25 cellular contexts compared by ENCODE assay signal in the genomic region with DNA sequence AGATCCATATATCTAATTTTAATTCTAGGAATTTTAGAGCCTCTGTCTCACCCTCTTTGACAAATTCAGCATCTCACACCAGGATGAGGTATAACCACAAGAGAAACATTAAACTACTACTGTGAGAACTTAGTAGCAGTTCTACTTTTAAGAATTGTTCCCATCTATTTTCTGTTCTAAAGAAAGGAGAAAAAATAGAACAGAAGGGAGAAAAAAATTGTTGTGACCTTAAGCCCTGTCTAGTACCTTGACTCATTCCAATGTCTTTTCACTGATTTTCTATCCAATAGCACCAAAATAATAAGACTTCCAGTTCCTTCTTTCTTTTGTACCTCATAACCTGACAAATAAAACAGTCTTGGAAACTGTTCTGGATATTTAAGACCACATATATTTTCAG. TPM values are rescaled to one million over a fixed set of nuclear protein-coding genes. Genes with fewer than 3 reads are reported as not detected.
DNase-seq lines count a peak whose midpoint lies in the region; ATAC-seq, FAIRE-seq and TF ChIP-seq lines count a peak whose summit lies in the region.
"Had no signal": no experiment of that assay in that cellular context is flagged by ENCODE, and none has a peak within 500 bp of the region (broad histone marks: within the 10 kb centered on the region; RNA-seq: fewer than 3 reads in every experiment).

No MANE protein-coding gene starts in this region.

- H3K4me3 ChIP-seq in mammary epithelial cell (replicated peaks in 1 of 3; ENCODE audit: insufficient read depth in 1 of 3, low read depth in 2 of 3, low read length in 3 of 3) (no peak overlapping the region), keratinocyte (ENCODE audit: control insufficient read depth in 2 of 3, extremely low read depth in 1 of 3, insufficient read depth in 2 of 3, low read depth in 1 of 3, low read length in 3 of 3) (no peak overlapping the region)
- H3K4me3 ChIP-seq: psoas muscle, skin epidermis, tibial artery had no signal

- TF ChIP-seq CTCF in mammary epithelial cell (conservative IDR thresholded peaks at IDR 0.05 in 1 of 2, IDR thresholded peaks at IDR 0.05 in 1 of 2; ENCODE audit: extremely low read depth in 1 of 2, insufficient read depth in 1 of 2, low read depth in 1 of 2, low read length in 2 of 2) (no peak), MCF 10A (IDR thresholded peaks at IDR 0.05; ENCODE audit: unreplicated experiment) (no peak), keratinocyte (optimal IDR thresholded peaks at IDR 0.05 in 1 of 3, IDR thresholded peaks at IDR 0.05 in 1 of 3, conservative IDR thresholded peaks at IDR 0.05 in 1 of 3; ENCODE audit: extremely low read depth in 1 of 3, insufficient read depth in 2 of 3, low read length in 3 of 3) (no peak), type B pancreatic cell (conservative IDR thresholded peaks at IDR 0.05) (no peak)

- no peaks in the 10 kb centered on the region for H3K27me3 ChIP-seq in mammary epithelial cell (ENCODE audit: insufficient read depth, low read length)
- no peaks in the 10 kb centered on the region for H3K27me3 ChIP-seq in keratinocyte (ENCODE audit: control insufficient read depth, extremely low read depth, insufficient read depth, low read length)

- H2AFZ ChIP-seq in mammary epithelial cell (ENCODE audit: low read depth, low read length) (no peak overlapping the region), keratinocyte (ENCODE audit: control insufficient read depth, low read length) (no peak overlapping the region)

- H3K27ac ChIP-seq in mammary epithelial cell (ENCODE audit: insufficient read depth, low read depth, low read length) = peak overlapping the region; percentile 57
- H3K27ac ChIP-seq in keratinocyte (ENCODE audit: control insufficient read depth, insufficient read depth, low read length) = peak overlapping the region; percentile 22
- H3K27ac ChIP-seq: 22Rv1, psoas muscle, tibial artery had no signal

- no peak for DNase-seq in mammary epithelial cell
- DNase-seq in MCF 10A (ENCODE audit: unreplicated experiment) = no peak
- peak; percentile 37 for DNase-seq in astrocyte of the hippocampus (ENCODE audit: low read depth, low spot score)
- DNase-seq in keratinocyte (ENCODE audit: low read depth, low spot score) = no peak
- DNase-seq in type B pancreatic cell (ENCODE audit: extremely low spot score, unreplicated experiment) = no peak
- no peak for DNase-seq in natural killer cell treated with Interleukin-12 subunit alpha and Interleukin-12 subunit beta and Interleukin-15 and Interleukin-18, amount 100 ng/mL, for 72 hours (ENCODE audit: low spot score)
- no peak for DNase-seq in KBM-7
- DNase-seq: activated CD8-positive, alpha-beta T cell treated with anti-CD3 and anti-CD28 coated beads for 36 hours; anterior cingulate cortex; CD4-positive, CD25-positive, alpha-beta regulatory T cell; central memory CD4-positive, alpha-beta T cell; glutamatergic neuron; Kasumi-1; NCI-H187; NCI-H524 treated with DMSO at 0.1 percent for 48 hours; psoas muscle; stimulated activated CD4-positive, alpha-beta T cell treated with anti-CD3 and anti-CD28 coated beads, Interleukin-1b, Interleukin-23, amount 100 ng/mL, for 48 hours; tibial artery had no signal

- ATAC-seq in GM21737 (IDR thresholded peaks at IDR 0.05; ENCODE audit: unreplicated experiment) = no peak
- no peak for ATAC-seq in natural killer cell treated with Interleukin-12 subunit alpha and Interleukin-12 subunit beta and Interleukin-15 and Interleukin-18, amount 100 ng/mL, for 72 hours
- ATAC-seq: activated CD8-positive, alpha-beta T cell treated with anti-CD3 and anti-CD28 coated beads for 36 hours; activated T-helper 17 cell treated with anti-CD3 and anti-CD28 coated beads, Interleukin-2, amount 50 U/mL, for 72 hours; psoas muscle had no signal

- BruUV-seq in mammary epithelial cell (replicated peaks; lab: Mats Ljungman, UMichigan) = no TSS peak
- no TSS peak for BruUV-seq in MCF 10A (replicated peaks; lab: Mats Ljungman, UMichigan)

- H3K36me3 ChIP-seq in mammary epithelial cell (ENCODE audit: insufficient read depth, low read length) (peaks cover 2% of the 10 kb centered on the region), keratinocyte (ENCODE audit: control insufficient read depth in 2 of 2, extremely low read depth in 1 of 2, insufficient read depth in 2 of 2, low read length in 2 of 2) (peaks cover 0 to 1% of the 10 kb centered on the region in 2 experiments)
- H3K36me3 ChIP-seq: tibial artery had no signal

- H3K27ac Mint-ChIP-seq in MCF 10A (ENCODE audit: low read depth, unreplicated experiment) (no peak overlapping the region), type B pancreatic cell (peak overlapping the region; percentile 36)
- H3K27ac Mint-ChIP-seq in natural killer cell treated with Interleukin-12 subunit alpha and Interleukin-12 subunit beta and Interleukin-15 and Interleukin-18, amount 100 ng/mL, for 72 hours = no peak overlapping the region
- H3K27ac Mint-ChIP-seq: activated CD8-positive, alpha-beta T cell treated with anti-CD3 and anti-CD28 coated beads for 36 hours; activated naive CD4-positive, alpha-beta T cell treated with anti-CD3 and anti-CD28 coated beads, Interleukin-2, amount 50 U/mL, for 24 hours; activated T-helper 17 cell treated with anti-CD3 and anti-CD28 coated beads, Interleukin-2, amount 50 U/mL, for 72 hours; CD4-positive, CD25-positive, alpha-beta regulatory T cell had no signal

- H3K9me3 Mint-ChIP-seq in MCF 10A (ENCODE audit: unreplicated experiment) = no peaks in the 10 kb centered on the region
- H3K9me3 Mint-ChIP-seq in type B pancreatic cell = no peaks in the 10 kb centered on the region
- H3K9me3 Mint-ChIP-seq in natural killer cell treated with Interleukin-12 subunit alpha and Interleukin-12 subunit beta and Interleukin-15 and Interleukin-18, amount 100 ng/mL, for 72 hours = no peaks in the 10 kb centered on the region
- H3K9me3 Mint-ChIP-seq: activated CD8-positive, alpha-beta T cell treated with anti-CD3 and anti-CD28 coated beads for 36 hours; activated naive CD4-positive, alpha-beta T cell treated with anti-CD3 and anti-CD28 coated beads, Interleukin-2, amount 50 U/mL, for 24 hours; activated T-helper 17 cell treated with anti-CD3 and anti-CD28 coated beads, Interleukin-2, amount 50 U/mL, for 72 hours had no signal

- dilution Hi-C loops in mammary epithelial cell (cut with HindIII; ENCODE audit: low sequenced_read_pairs) = no loop called here
- dilution Hi-C loops in keratinocyte (cut with MboI; ENCODE audit: extremely low pct_ligation_motif_present, low sequenced_read_pairs) = no loop called here

- H3K9ac ChIP-seq in mammary epithelial cell (ENCODE audit: insufficient read depth, low read length) (no peak overlapping the region), keratinocyte (ENCODE audit: control insufficient read depth, extremely low read depth, insufficient read depth, low read length) (no peak overlapping the region)

- H3K79me2 ChIP-seq in mammary epithelial cell (ENCODE audit: insufficient read depth, low read length) (peaks cover 25% of the 10 kb centered on the region), keratinocyte (ENCODE audit: control insufficient read depth, insufficient read depth, low read length) (peaks cover 1% of the 10 kb centered on the region)

- H3K4me2 ChIP-seq in mammary epithelial cell (ENCODE audit: insufficient read depth, low read depth, low read length) = peak overlapping the region; percentile 68
- peak overlapping the region; percentile 50 for H3K4me2 ChIP-seq in keratinocyte (ENCODE audit: control insufficient read depth, extremely low read depth, insufficient read depth, low read depth, low read length)

- no peak overlapping the region for H3K4me3 Mint-ChIP-seq in MCF 10A (ENCODE audit: unreplicated experiment)
- H3K4me3 Mint-ChIP-seq in type B pancreatic cell = no peak overlapping the region
- H3K4me3 Mint-ChIP-seq in natural killer cell treated with Interleukin-12 subunit alpha and Interleukin-12 subunit beta and Interleukin-15 and Interleukin-18, amount 100 ng/mL, for 72 hours = no peak overlapping the region
- H3K4me3 Mint-ChIP-seq: activated CD8-positive, alpha-beta T cell treated with anti-CD3 and anti-CD28 coated beads for 36 hours; activated naive CD4-positive, alpha-beta T cell treated with anti-CD3 and anti-CD28 coated beads, Interleukin-2, amount 50 U/mL, for 24 hours; activated T-helper 17 cell treated with anti-CD3 and anti-CD28 coated beads, Interleukin-2, amount 50 U/mL, for 72 hours; CD4-positive, CD25-positive, alpha-beta regulatory T cell had no signal

- peaks cover 25% of the 10 kb centered on the region for H3K4me1 ChIP-seq in mammary epithelial cell (ENCODE audit: insufficient read depth, low read length)
- peaks cover 30% of the 10 kb centered on the region for H3K4me1 ChIP-seq in keratinocyte (ENCODE audit: control insufficient read depth, extremely low read depth, insufficient read depth, low read length)
- H3K4me1 ChIP-seq: psoas muscle, tibial artery had no signal

- no peak for FAIRE-seq in keratinocyte (lab: Jason Lieb, UNC)
- FAIRE-seq: GM12891 had no signal

- CTCF ChIA-PET in mammary epithelial cell (lab: Charles Lee; ENCODE audit: low non-redundant PET) = no interaction called here
- CTCF ChIA-PET in MCF 10A (lab: Yijun Ruan, JAX) = no interaction called here

- POLR2A ChIA-PET in MCF 10A (lab: Yijun Ruan, JAX) = no interaction called here

- H3K36me3 Mint-ChIP-seq in MCF 10A (ENCODE audit: insufficient read depth, unreplicated experiment) = no peaks in the 10 kb centered on the region
- no peaks in the 10 kb centered on the region for H3K36me3 Mint-ChIP-seq in type B pancreatic cell
- no peaks in the 10 kb centered on the region for H3K36me3 Mint-ChIP-seq in natural killer cell treated with Interleukin-12 subunit alpha and Interleukin-12 subunit beta and Interleukin-15 and Interleukin-18, amount 100 ng/mL, for 72 hours
- H3K36me3 Mint-ChIP-seq: activated naive CD4-positive, alpha-beta T cell treated with anti-CD3 and anti-CD28 coated beads, Interleukin-2, amount 50 U/mL, for 24 hours; CD4-positive, CD25-positive, alpha-beta regulatory T cell had no signal

- H3K27me3 Mint-ChIP-seq in MCF 10A (ENCODE audit: insufficient read depth, unreplicated experiment) (no peaks in the 10 kb centered on the region), type B pancreatic cell (no peaks in the 10 kb centered on the region)
- peaks cover 24 to 37% of the 10 kb centered on the region in 2 donors for H3K27me3 Mint-ChIP-seq in natural killer cell treated with Interleukin-12 subunit alpha and Interleukin-12 subunit beta and Interleukin-15 and Interleukin-18, amount 100 ng/mL, for 72 hours

- no peaks in the 10 kb centered on the region for H3K9me1 ChIP-seq in keratinocyte (ENCODE audit: control insufficient read depth, extremely low read depth, insufficient read depth, low read length)

- H3K4me1 Mint-ChIP-seq in MCF 10A (ENCODE audit: insufficient read depth, unreplicated experiment) (no peaks in the 10 kb centered on the region), type B pancreatic cell (ENCODE audit: unreplicated experiment) (peaks cover 5% of the 10 kb centered on the region)
- H3K4me1 Mint-ChIP-seq in natural killer cell treated with Interleukin-12 subunit alpha and Interleukin-12 subunit beta and Interleukin-15 and Interleukin-18, amount 100 ng/mL, for 72 hours (ENCODE audit: low read depth in 2 of 2) = no peaks in the 10 kb centered on the region
- H3K4me1 Mint-ChIP-seq: activated naive CD4-positive, alpha-beta T cell treated with anti-CD3 and anti-CD28 coated beads, Interleukin-2, amount 50 U/mL, for 24 hours; activated T-helper 17 cell treated with anti-CD3 and anti-CD28 coated beads, Interleukin-2, amount 50 U/mL, for 72 hours; CD4-positive, CD25-positive, alpha-beta regulatory T cell had no signal

- H4K20me1 ChIP-seq in mammary epithelial cell (ENCODE audit: insufficient read depth, low read length) (no peaks in the 10 kb centered on the region), keratinocyte (ENCODE audit: control insufficient read depth, extremely low read depth, insufficient read depth, low read length) (no peaks in the 10 kb centered on the region)

- H3K9me3 ChIP-seq in mammary epithelial cell (replicated peaks; ENCODE audit: insufficient read depth, low read length) (no peaks in the 10 kb centered on the region), keratinocyte (ENCODE audit: control insufficient read depth, low read depth, low read length) (no peaks in the 10 kb centered on the region)
- H3K9me3 ChIP-seq: psoas muscle, tibial artery had no signal

- intact Hi-C loops in mammary epithelial cell (cut with micrococcal nuclease) (loop anchor here (5.0 to 10.0 kb wide), 2 partner anchors 34 to 137 kb away; no protein-coding TSS in a partner anchor), MCF 10A (cut with micrococcal nuclease) (no loop called here)

- in situ Hi-C loops in mammary epithelial cell (cut with MboI; ENCODE audit: low sequenced_read_pairs in 2 of 2) = no loop called here
- in situ Hi-C loops in KBM-7 (cut with MboI; ENCODE audit: low pct_unique_long_range_greater_than_20kb, low sequenced_read_pairs) = no loop called here

RNA-seq across cellular contexts. Expression of gene FRMD5, which starts 37.0 kb away (rescaled TPM):
- total RNA-seq in mammary epithelial cell = 10 to 100 TPM; 12.5 to 17.5 TPM
- 8.7 TPM for polyA plus RNA-seq in mammary epithelial cell
- 30.5 TPM for polyA minus RNA-seq in mammary epithelial cell
- total RNA-seq in MCF 10A (2022) = 0.71 and 0.98 TPM in 2 replicates
- polyA plus RNA-seq in keratinocyte = 6.4 to 11.8 TPM (median 7.3 TPM) in 3 replicates
- 1.6 TPM for polyA plus RNA-seq in keratinocyte (2011; ENCODE audit: low read depth)
- 4.9 and 5.4 TPM in 2 replicates for polyA plus RNA-seq in keratinocyte (2011; cell fraction: cytosol; rRNA removed)
- 10.9 and 15.5 TPM in 2 replicates for polyA plus RNA-seq in keratinocyte (2011; cell fraction: nucleus; rRNA removed)
- 0.83 and 9.5 TPM in 2 replicates for polyA plus RNA-seq in keratinocyte (2012; ENCODE audit: low replicate concordance)
- polyA minus RNA-seq in keratinocyte = 11.5 to 29.1 TPM (median 12.1 TPM) in 3 replicates
- polyA minus RNA-seq in keratinocyte (2011; cell fraction: cytosol; rRNA and poly(A)+ RNA removed) = 5.0 TPM
- polyA minus RNA-seq in keratinocyte (2011; cell fraction: nucleus; rRNA and poly(A)+ RNA removed) = 8.9 and 13.1 TPM in 2 replicates
- 3.8 and 5.7 TPM in 2 replicates for total RNA-seq in type B pancreatic cell (ENCODE audit: low replicate concordance)
- not detected for total RNA-seq in natural killer cell treated with Interleukin-12 subunit alpha and Interleukin-12 subunit beta and Interleukin-15 and Interleukin-18, amount 100 ng/mL, for 72 hours
- total RNA-seq: CD4-positive, CD25-positive, alpha-beta regulatory T cell; psoas muscle; T-helper 1 cell treated with Interleukin-12 subunit alpha and Interleukin-12 subunit beta and Interleukin-4 antibody, amounts not matched to agents 30 ng/mL and 1 ng/mL, for 36 hours had no signal
